Comparison of ENCODE assay signal across 10 cellular contexts in genomic region chr1:164735315-164736052, GRCh38.
DNase-seq lines count a peak whose midpoint lies in the region; ATAC-seq, FAIRE-seq and TF ChIP-seq lines count a peak whose summit lies in the region.
"Had no signal": no experiment of that assay in that cellular context is flagged by ENCODE, and none has a peak within 500 bp of the region (broad histone marks: within the 10 kb centered on the region; RNA-seq: fewer than 3 reads in every experiment).

No MANE protein-coding gene starts in this region.

- H3K36me3 ChIP-seq in HUES48 (ENCODE audit: control insufficient read depth, insufficient read depth, low read length), result no peaks in the 10 kb centered on the region
- H3K36me3 ChIP-seq in RWPE2 (ENCODE audit: low read depth), result no peaks in the 10 kb centered on the region
- no peaks in the 10 kb centered on the region for H3K36me3 ChIP-seq in small intestine (ENCODE audit: control insufficient read depth in 2 of 2, insufficient read depth in 2 of 2, low read length in 2 of 2)

- H3K4me1 ChIP-seq in HUES48 (ENCODE audit: control insufficient read depth, insufficient read depth, low read length), result peaks cover 53% of the 10 kb centered on the region
- H3K4me1 ChIP-seq in RWPE2 (ENCODE audit: insufficient read depth, poor library complexity, severe bottlenecking), result peaks cover 7% of the 10 kb centered on the region
- H3K4me1 ChIP-seq in small intestine (ENCODE audit: control insufficient read depth in 2 of 2, insufficient read depth in 1 of 2, low read depth in 1 of 2, low read length in 1 of 2), result peaks cover 3 to 5% of the 10 kb centered on the region in 2 donors

- FAIRE-seq in small intestine (lab: Jason Lieb, UNC), result no peak

- DNase-seq in RWPE2 (ENCODE audit: low spot score), result no peak
- peak; percentile 75 for DNase-seq in fibroblast of villous mesenchyme (ENCODE audit: low read depth)
- DNase-seq in small intestine, result peak; percentile 57
- no peak for DNase-seq in OCI-M2 (lab: John Stamatoyannopoulos, UW; ENCODE audit: unreplicated experiment)
- DNase-seq in COLO829 (ENCODE audit: low spot score), result no peak
- no peak for DNase-seq in UCSD-AML1 (lab: John Stamatoyannopoulos, UW; ENCODE audit: unreplicated experiment)
- DNase-seq: activated T-cell treated with anti-CD3 and anti-CD28 coated beads, Interleukin-2, amount 50 U/mL, for 72 hours; effector memory CD8-positive, alpha-beta T cell; NCI-H1105 had no signal

- no peak for TF ChIP-seq CTCF in RWPE2 (IDR thresholded peaks at IDR 0.05; ENCODE audit: poor library complexity, severe bottlenecking)
- no peak for TF ChIP-seq CTCF in fibroblast of villous mesenchyme (IDR thresholded peaks at IDR 0.05; ENCODE audit: insufficient read depth, low read depth, low read length)

- no peak overlapping the region for H3K9ac ChIP-seq in HUES48 (ENCODE audit: low read depth, low read length)

- H3K27ac ChIP-seq in HUES48 (ENCODE audit: low read depth, low read length), result peak overlapping the region; percentile 15
- peak overlapping the region; percentile 9 for H3K27ac ChIP-seq in RWPE2 (ENCODE audit: poor library complexity, severe bottlenecking)
- no peak overlapping the region for H3K27ac ChIP-seq in small intestine (ENCODE audit: low read depth in 1 of 2, low read length in 1 of 2)

- 82 to 84% (median 83%) methylated on average over 7 of the region's 7 CpGs for WGBS in small intestine, 3 donors

- H3K4me3 ChIP-seq in HUES48 (ENCODE audit: low read depth, low read length), result no peak overlapping the region
- H3K4me3 ChIP-seq in RWPE2 (ENCODE audit: severe bottlenecking), result no peak overlapping the region
- H3K4me3 ChIP-seq in fibroblast of villous mesenchyme (ENCODE audit: low read depth, low read length), result no peak overlapping the region
- H3K4me3 ChIP-seq in small intestine (ENCODE audit: low read depth in 1 of 2, low read length in 2 of 2), result no peak overlapping the region

- no peaks in the 10 kb centered on the region for H3K27me3 ChIP-seq in HUES48 (ENCODE audit: control insufficient read depth, insufficient read depth, low read length)
- H3K27me3 ChIP-seq in RWPE2 (ENCODE audit: insufficient read depth, poor library complexity, severe bottlenecking), result no peaks in the 10 kb centered on the region
- no peaks in the 10 kb centered on the region for H3K27me3 ChIP-seq in small intestine (ENCODE audit: control insufficient read depth in 2 of 2, insufficient read depth in 2 of 2, low read length in 2 of 2)

- no peaks in the 10 kb centered on the region for H3K9me3 ChIP-seq in HUES48 (ENCODE audit: control insufficient read depth, insufficient read depth, low read length)
- no peaks in the 10 kb centered on the region for H3K9me3 ChIP-seq in RWPE2 (ENCODE audit: severe bottlenecking)
- H3K9me3 ChIP-seq in small intestine (ENCODE audit: control insufficient read depth, low read depth), result no peaks in the 10 kb centered on the region

- ATAC-seq in RWPE2 (ENCODE audit: low read depth), result peak; percentile 98
- ATAC-seq: activated T-cell treated with anti-CD3 and anti-CD28 coated beads, Interleukin-2, amount 50 U/mL, for 72 hours; effector memory CD8-positive, alpha-beta T cell had no signal

Comparison
In these comparisons a context has a peak if more than half of its experiments do, and no peak if none do; other contexts are left out.
1. H3K27ac ChIP-seq: peak in HUES48 (single experiment) and RWPE2 (single experiment); none in small intestine (0 of 2).
2. DNase-seq: peak in fibroblast of villous mesenchyme (single experiment) and small intestine (single experiment); none in RWPE2 (single experiment), OCI-M2 (single experiment), COLO829 (single experiment) and UCSD-AML1 (single experiment).